ENCODE assay signal across 8 cellular contexts in the genomic region with DNA sequence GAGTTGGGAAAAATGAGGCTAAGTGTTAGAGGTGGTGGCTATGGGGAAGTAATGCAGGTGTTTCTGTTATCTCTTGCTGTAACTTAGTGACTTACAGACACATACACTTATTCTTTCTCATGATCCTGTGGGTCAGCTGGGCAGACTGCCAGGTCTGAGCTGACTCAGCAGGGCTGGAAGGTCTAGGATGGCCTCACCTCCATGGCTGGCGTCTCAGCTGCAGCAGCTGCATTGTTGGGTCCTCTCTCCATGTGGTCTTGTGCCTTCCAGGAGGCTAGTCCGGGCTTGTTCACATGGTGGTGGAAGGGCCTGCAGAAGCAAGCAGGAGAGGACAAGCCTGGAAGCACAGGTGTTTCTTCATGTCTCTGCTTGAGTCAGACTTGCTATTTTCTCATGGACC.
DNase-seq lines count a peak whose midpoint lies in the region; ATAC-seq and TF ChIP-seq lines count a peak whose summit lies in the region.

No MANE protein-coding gene starts in this region.

- H3K27me3 ChIP-seq in RWPE2 (ENCODE audit: insufficient read depth, poor library complexity, severe bottlenecking) (no peaks in the 10 kb centered on the region), H7 (ENCODE audit: control insufficient read depth, insufficient read depth, low read length) (no peaks in the 10 kb centered on the region)

- H3K27ac Mint-ChIP-seq in activated CD8-positive, alpha-beta memory T cell treated with anti-CD3 and anti-CD28 coated beads, Interleukin-2, amount 10 ng/mL, durations not matched to agents 7 days and 5 days = no peak overlapping the region

- H3K9me3 Mint-ChIP-seq in activated CD8-positive, alpha-beta memory T cell treated with anti-CD3 and anti-CD28 coated beads, Interleukin-2, amount 10 ng/mL, durations not matched to agents 7 days and 5 days (ENCODE audit: low read depth) = no peaks in the 10 kb centered on the region

- H3K27ac ChIP-seq in RWPE2 (ENCODE audit: poor library complexity, severe bottlenecking) = peak overlapping the region; percentile 26

- DNase-seq in NCI-H2107 treated with DMSO at 0.1 percent for 48 hours (lab: John Stamatoyannopoulos, UW; ENCODE audit: unreplicated experiment) (peak; percentile 16), NCI-H2107 (lab: John Stamatoyannopoulos, UW) (no peak), RWPE2 (ENCODE audit: low spot score) (peak; percentile 95), islet precursor cell (peak; percentile 49), H7 (no peak), omental fat pad (ENCODE audit: low spot score) (no peak)
- DNase-seq in activated CD8-positive, alpha-beta memory T cell treated with anti-CD3 and anti-CD28 coated beads, Interleukin-2, amount 10 ng/mL, durations not matched to agents 7 days and 5 days = no peak

- H3K9me3 ChIP-seq in RWPE2 (ENCODE audit: severe bottlenecking) = no peaks in the 10 kb centered on the region

- H3K4me3 ChIP-seq in RWPE2 (ENCODE audit: severe bottlenecking) (no peak overlapping the region), H7 (ENCODE audit: insufficient read depth, low read depth, low read length) (no peak overlapping the region)

- no peaks in the 10 kb centered on the region for H3K27me3 Mint-ChIP-seq in activated CD8-positive, alpha-beta memory T cell treated with anti-CD3 and anti-CD28 coated beads, Interleukin-2, amount 10 ng/mL, durations not matched to agents 7 days and 5 days

- H3K4me1 ChIP-seq in RWPE2 (ENCODE audit: insufficient read depth, poor library complexity, severe bottlenecking) = peaks cover 9% of the 10 kb centered on the region

- no peaks in the 10 kb centered on the region for H3K36me3 ChIP-seq in RWPE2 (ENCODE audit: low read depth)
- H3K36me3 ChIP-seq in H7 (replicated peaks; ENCODE audit: control insufficient read depth, insufficient read depth, low read length) = no peaks in the 10 kb centered on the region

- CTCF ChIA-PET in activated CD8-positive, alpha-beta memory T cell treated with anti-CD3 and anti-CD28 coated beads, Interleukin-2, amount 10 ng/mL, durations not matched to agents 7 days and 5 days (lab: Charles Lee) = no interaction called here

- H3K36me3 Mint-ChIP-seq in activated CD8-positive, alpha-beta memory T cell treated with anti-CD3 and anti-CD28 coated beads, Interleukin-2, amount 10 ng/mL, durations not matched to agents 7 days and 5 days = no peaks in the 10 kb centered on the region

- TF ChIP-seq CTCF in RWPE2 (IDR thresholded peaks at IDR 0.05; ENCODE audit: poor library complexity, severe bottlenecking) = no peak
- TF ChIP-seq CTCF in omental fat pad (IDR thresholded peaks at IDR 0.05) = no peak

- ATAC-seq in HG03103 (IDR thresholded peaks at IDR 0.05; ENCODE audit: low read depth, unreplicated experiment) = peak; percentile 67
- ATAC-seq in RWPE2 (ENCODE audit: low read depth) = peak; percentile 96
- ATAC-seq in omental fat pad (ENCODE audit: low FRiP score) = no peak
- ATAC-seq in activated CD8-positive, alpha-beta memory T cell treated with anti-CD3 and anti-CD28 coated beads, Interleukin-2, amount 10 ng/mL, durations not matched to agents 7 days and 5 days = no peak

- no peak overlapping the region for H3K4me3 Mint-ChIP-seq in activated CD8-positive, alpha-beta memory T cell treated with anti-CD3 and anti-CD28 coated beads, Interleukin-2, amount 10 ng/mL, durations not matched to agents 7 days and 5 days

- H3K4me1 Mint-ChIP-seq in activated CD8-positive, alpha-beta memory T cell treated with anti-CD3 and anti-CD28 coated beads, Interleukin-2, amount 10 ng/mL, durations not matched to agents 7 days and 5 days = peaks cover 9% of the 10 kb centered on the region

Comparison
In these comparisons a context has a peak if more than half of its experiments do, and no peak if none do; other contexts are left out.
1. DNase-seq: peak in NCI-H2107 treated with DMSO at 0.1 percent for 48 hours (single experiment), RWPE2 (single experiment) and islet precursor cell (single experiment); none in NCI-H2107 (single experiment), H7 (single experiment), omental fat pad (single experiment) and activated CD8-positive, alpha-beta memory T cell treated with anti-CD3 and anti-CD28 coated beads, Interleukin-2, amount 10 ng/mL, durations not matched to agents 7 days and 5 days (single experiment).
2. ATAC-seq: peak in HG03103 (single experiment) and RWPE2 (single experiment); none in omental fat pad (single experiment) and activated CD8-positive, alpha-beta memory T cell treated with anti-CD3 and anti-CD28 coated beads, Interleukin-2, amount 10 ng/mL, durations not matched to agents 7 days and 5 days (single experiment).